8 cellular contexts compared by ENCODE assay signal in the genomic region with DNA sequence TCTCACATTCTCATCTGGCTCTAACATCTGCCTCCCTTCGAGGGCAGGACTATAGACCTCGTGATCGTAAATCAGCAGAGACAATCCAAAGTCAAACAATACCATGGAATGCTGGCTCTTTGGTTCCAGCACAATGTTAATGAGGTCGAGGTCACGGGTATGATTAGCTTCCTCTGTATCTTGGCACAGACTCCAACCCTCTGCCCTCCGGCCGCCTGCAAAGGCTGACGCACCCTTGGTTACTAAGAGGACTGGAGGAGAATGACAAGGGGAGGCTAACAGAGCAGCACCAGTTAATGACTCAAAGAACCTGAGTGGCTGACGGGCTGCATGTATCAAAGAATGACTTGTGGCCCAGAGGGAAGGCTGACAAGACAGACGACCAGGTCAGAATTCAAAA. TPM values are rescaled to one million over a fixed set of nuclear protein-coding genes. Genes with fewer than 3 reads are reported as not detected.
A peak's percentile ranks its signal among the peaks of the same experiment; 100 is the strongest.
DNase-seq lines count a peak whose midpoint lies in the region; ATAC-seq and TF ChIP-seq lines count a peak whose summit lies in the region.

No MANE protein-coding gene starts in this region.

- no peaks in the 10 kb centered on the region for H3K27me3 ChIP-seq in testis

- no peak overlapping the region for H3K4me3 ChIP-seq in testis

- no peaks in the 10 kb centered on the region for H3K36me3 ChIP-seq in testis (ENCODE audit: low read depth, missing control alignments)

- H3K27ac ChIP-seq in testis, result peak overlapping the region; percentile 68 to 76

- TF ChIP-seq CTCF in testis (IDR thresholded peaks at IDR 0.05), result no peak

- TF ChIP-seq POLR2A in testis (IDR thresholded peaks at IDR 0.05), result no peak

- DNase-seq in HT-29 (ENCODE audit: low spot score) (peak; percentile 84), astrocyte of the hippocampus (ENCODE audit: low read depth, low spot score) (peak; percentile 94), islet precursor cell (peak; percentile 97), testis (peak; percentile 87)

- H3K4me1 ChIP-seq in testis, result peaks cover 71% of the 10 kb centered on the region

- ATAC-seq in GM21825 (IDR thresholded peaks at IDR 0.05; ENCODE audit: unreplicated experiment) (no peak), GM21528 (IDR thresholded peaks at IDR 0.05; ENCODE audit: low FRiP score, unreplicated experiment) (no peak), HG03097 (IDR thresholded peaks at IDR 0.05; ENCODE audit: low FRiP score, unreplicated experiment) (no peak), GM19035 (IDR thresholded peaks at IDR 0.05; ENCODE audit: unreplicated experiment) (no peak)

- intact Hi-C loops in testis (cut with DNase I; ENCODE audit: low total_unique reads), result loop anchor here (10.0 kb wide), 1 partner anchor 94 kb away; no protein-coding TSS in a partner anchor

- 45 to 57% methylated on average over 10 of the region's 10 CpGs for WGBS in testis, 2 donors

- H3K9me3 ChIP-seq in testis, result no peaks in the 10 kb centered on the region

RNA-seq across cellular contexts. Expression of a gene that starts 10.1 kb away (rescaled TPM):
- total RNA-seq in HT-29 (2014; rRNA removed; shearing (Covaris generic)), result 11.7 and 18.9 TPM in 2 replicates
- 10 to 100 TPM; 42.8 to 48.6 TPM for total RNA-seq in testis
- 24.8 TPM for polyA plus RNA-seq in testis (ENCODE audit: insufficient read depth, low read depth, low replicate concordance)
